15 cellular contexts compared by ENCODE assay signal in the genomic region with DNA sequence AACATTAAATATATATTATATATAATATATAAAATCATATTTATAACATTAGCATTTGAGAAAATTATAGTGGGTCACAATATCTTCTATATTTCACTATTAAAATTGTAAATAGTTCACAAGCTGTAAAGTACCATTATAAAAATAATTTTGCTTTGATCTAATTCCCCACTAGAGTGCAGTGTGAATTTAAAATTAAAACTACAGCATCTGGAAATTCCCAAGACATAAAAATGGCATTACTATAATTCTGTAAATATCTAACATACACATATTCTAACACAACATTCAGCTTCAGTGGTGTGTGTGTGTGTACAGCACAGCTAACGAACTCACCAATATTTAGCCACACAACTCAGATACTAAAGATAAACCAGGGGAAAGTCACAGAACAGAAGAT.
DNase-seq lines count a peak whose midpoint lies in the region; ATAC-seq, FAIRE-seq and TF ChIP-seq lines count a peak whose summit lies in the region.
"Had no signal": no experiment of that assay in that cellular context is flagged by ENCODE, and none has a peak within 500 bp of the region (broad histone marks: within the 10 kb centered on the region; RNA-seq: fewer than 3 reads in every experiment).

No MANE protein-coding gene starts in this region.

- DNase-seq in glomerular visceral epithelial cell (ENCODE audit: extremely low spot score) (peak; percentile 6), small intestine (no peak), NCI-H2081 treated with DMSO at 0.1 percent for 48 hours (lab: John Stamatoyannopoulos, UW) (no peak), posterior vena cava (ENCODE audit: low spot score) (no peak)
- DNase-seq: activated CD4-positive, alpha-beta T cell treated with anti-CD3 and anti-CD28 coated beads, Interleukin-2, amount 50 U/mL, for 1 hour; anterior cingulate cortex; effector memory CD8-positive, alpha-beta T cell; H7; left cardiac atrium; NCI-H226; stimulated activated CD4-positive, alpha-beta T cell treated with anti-CD3 and anti-CD28 coated beads, Interleukin-2, amount 100 ng/mL, for 48 hours had no signal

- no peaks in the 10 kb centered on the region for H3K27me3 ChIP-seq in small intestine (ENCODE audit: control insufficient read depth in 2 of 2, insufficient read depth in 2 of 2, low read length in 2 of 2)

- peak; percentile 74 for FAIRE-seq in A204.1 (lab: Jason Lieb, UNC)
- FAIRE-seq in small intestine (lab: Jason Lieb, UNC): no peak

- H3K27ac ChIP-seq in small intestine (ENCODE audit: low read depth in 1 of 2, low read length in 1 of 2): no peak overlapping the region

- H3K4me1 ChIP-seq in small intestine (ENCODE audit: control insufficient read depth in 2 of 2, insufficient read depth in 1 of 2, low read depth in 1 of 2, low read length in 1 of 2): no peaks in the 10 kb centered on the region

- ATAC-seq in GM18868 (IDR thresholded peaks at IDR 0.05; ENCODE audit: unreplicated experiment): peak; percentile 31
- 0 out of 3 replicates have a peak, but pooled peaks have one; percentile 41 for ATAC-seq in SK-N-SH treated with all-trans-retinoic acid at 6 μM for 48 hours
- no peak for ATAC-seq in GM21390 (IDR thresholded peaks at IDR 0.05; ENCODE audit: unreplicated experiment)
- ATAC-seq: effector memory CD8-positive, alpha-beta T cell; left cardiac atrium had no signal

- intact Hi-C loops in posterior vena cava (cut with DNase I): no loop called here

- no peaks in the 10 kb centered on the region for H3K36me3 ChIP-seq in small intestine (ENCODE audit: control insufficient read depth in 2 of 2, insufficient read depth in 2 of 2, low read length in 2 of 2)

- H3K4me3 ChIP-seq in small intestine (ENCODE audit: low read depth in 1 of 2, low read length in 2 of 2): no peak overlapping the region

- H3K9me3 ChIP-seq in small intestine (ENCODE audit: control insufficient read depth, low read depth): no peaks in the 10 kb centered on the region

- 15 to 40% (median 22%) methylated on average over 1 of the region's 1 CpG for WGBS in small intestine, 3 donors

TF ChIP-seq in SK-N-SH treated with all-trans-retinoic acid at 6 μM for 48 hours, 23 proteins besides CTCF, POLR2A, EP300 and RAD21:
- no peak for TF ChIP-seq CSDC2 (CRISPR knock-in tag; IDR thresholded peaks at IDR 0.05)
- no peak for TF ChIP-seq PATZ1 (CRISPR knock-in tag; IDR thresholded peaks at IDR 0.05; ENCODE audit: borderline replicate concordance)
- TF ChIP-seq ARNTL (CRISPR knock-in tag; IDR thresholded peaks at IDR 0.05; ENCODE audit: borderline replicate concordance, low read depth): no peak
- TF ChIP-seq GLIS3 (CRISPR knock-in tag; IDR thresholded peaks at IDR 0.05): no peak
- no peak for TF ChIP-seq PPARA (CRISPR knock-in tag; IDR thresholded peaks at IDR 0.05; ENCODE audit: borderline replicate concordance)
- no peak for TF ChIP-seq ZFP3 (CRISPR knock-in tag; IDR thresholded peaks at IDR 0.05)
- TF ChIP-seq SNAI2 (CRISPR knock-in tag; IDR thresholded peaks at IDR 0.05): no peak
- no peak for TF ChIP-seq ZNF70 (CRISPR knock-in tag; IDR thresholded peaks at IDR 0.05)
- no peak for TF ChIP-seq ESRRG (CRISPR knock-in tag; IDR thresholded peaks at IDR 0.05)
- no peak for TF ChIP-seq ZNF8 (CRISPR knock-in tag; IDR thresholded peaks at IDR 0.05)
- no peak for TF ChIP-seq CREB5 (CRISPR knock-in tag; IDR thresholded peaks at IDR 0.05; ENCODE audit: low read depth)
- TF ChIP-seq OSR1 (CRISPR knock-in tag; IDR thresholded peaks at IDR 0.05): no peak
- no peak for TF ChIP-seq ZNF565 (CRISPR knock-in tag; conservative IDR thresholded peaks at IDR 0.05; ENCODE audit: low read depth)
- TF ChIP-seq TCF4 (CRISPR knock-in tag; IDR thresholded peaks at IDR 0.05; ENCODE audit: borderline replicate concordance): no peak
- TF ChIP-seq, protein P1, sequence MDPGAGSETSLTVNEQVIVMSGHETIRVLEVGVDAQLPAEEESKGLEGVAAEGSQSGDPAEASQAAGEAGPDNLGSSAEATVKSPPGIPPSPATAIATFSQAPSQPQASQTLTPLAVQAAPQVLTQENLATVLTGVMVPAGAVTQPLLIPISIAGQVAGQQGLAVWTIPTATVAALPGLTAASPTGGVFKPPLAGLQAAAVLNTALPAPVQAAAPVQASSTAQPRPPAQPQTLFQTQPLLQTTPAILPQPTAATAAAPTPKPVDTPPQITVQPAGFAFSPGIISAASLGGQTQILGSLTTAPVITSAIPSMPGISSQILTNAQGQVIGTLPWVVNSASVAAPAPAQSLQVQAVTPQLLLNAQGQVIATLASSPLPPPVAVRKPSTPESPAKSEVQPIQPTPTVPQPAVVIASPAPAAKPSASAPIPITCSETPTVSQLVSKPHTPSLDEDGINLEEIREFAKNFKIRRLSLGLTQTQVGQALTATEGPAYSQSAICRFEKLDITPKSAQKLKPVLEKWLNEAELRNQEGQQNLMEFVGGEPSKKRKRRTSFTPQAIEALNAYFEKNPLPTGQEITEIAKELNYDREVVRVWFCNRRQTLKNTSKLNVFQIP (CRISPR knock-in tag; IDR thresholded peaks at IDR 0.05; ENCODE audit: borderline replicate concordance, low read depth): no peak
- TF ChIP-seq RARB (CRISPR knock-in tag; IDR thresholded peaks at IDR 0.05): no peak
- TF ChIP-seq BACH2 (CRISPR knock-in tag; IDR thresholded peaks at IDR 0.05; ENCODE audit: borderline replicate concordance): no peak
- TF ChIP-seq TSHZ2 (CRISPR knock-in tag; IDR thresholded peaks at IDR 0.05): no peak
- TF ChIP-seq ZC3H10 (CRISPR knock-in tag; IDR thresholded peaks at IDR 0.05): no peak
